ENCODE assay signal across 8 cellular contexts in the genomic region with DNA sequence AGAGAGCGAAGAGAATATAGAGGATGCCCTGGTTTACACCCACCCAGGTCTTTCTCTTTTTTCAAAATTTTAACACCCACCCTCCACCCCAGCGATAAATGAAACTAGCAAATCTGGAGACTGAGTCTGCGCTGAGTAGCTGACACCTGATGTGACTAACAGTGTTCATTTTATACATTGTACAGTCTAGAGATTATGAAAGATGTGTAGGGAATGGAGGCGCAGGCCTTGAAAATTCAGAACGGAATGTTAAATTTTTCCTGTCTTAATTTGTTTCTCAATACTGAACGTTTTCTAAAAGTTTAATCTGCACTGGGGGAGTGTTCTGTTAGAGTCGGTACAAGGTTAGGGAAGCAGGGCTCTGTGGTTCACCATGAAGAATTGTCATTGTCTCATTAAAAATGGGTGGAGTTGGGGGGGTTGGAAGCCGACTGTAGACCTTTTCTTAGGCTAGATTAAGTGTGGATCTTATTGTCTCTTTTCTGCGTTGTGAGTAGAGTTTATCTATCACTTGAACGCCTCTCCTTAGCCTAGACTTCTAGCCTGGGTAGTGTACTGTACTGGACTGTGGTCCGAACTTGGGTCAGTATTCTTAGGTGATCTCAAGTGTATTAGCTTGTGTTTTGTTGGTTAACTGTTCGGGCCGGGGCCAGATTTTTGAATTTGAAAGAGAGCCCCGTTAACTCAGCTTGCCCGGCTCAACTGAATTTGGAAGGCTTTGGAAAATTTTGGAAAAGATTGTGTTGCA. TPM values are rescaled to one million over a fixed set of nuclear protein-coding genes. Genes with fewer than 3 reads are reported as not detected.
A peak's percentile ranks its signal among the peaks of the same experiment; 100 is the strongest.
DNase-seq lines count a peak whose midpoint lies in the region; ATAC-seq and TF ChIP-seq lines count a peak whose summit lies in the region.

No MANE protein-coding gene starts in this region.

- TF ChIP-seq RAD21 in HCT116 (IDR thresholded peaks at IDR 0.05; ENCODE audit: low read depth): no peak

- H3K36me3 ChIP-seq in HCT116 (ENCODE audit: control insufficient read depth in 1 of 2, insufficient read depth in 2 of 2, low read length in 2 of 2): peaks cover 0 to 5% of the 10 kb centered on the region in 2 experiments; a peak in 1 of 4 replicates
- H3K36me3 ChIP-seq in fibroblast of lung (ENCODE audit: control insufficient read depth, insufficient read depth, low read length): peaks cover 2% of the 10 kb centered on the region

- H3K4me1 ChIP-seq in HCT116 (ENCODE audit: control insufficient read depth in 1 of 2, insufficient read depth in 2 of 2, low read length in 2 of 2): peaks cover 17 to 42% of the 10 kb centered on the region in 2 experiments; a peak in 3 of 4 replicates
- H3K4me1 ChIP-seq in fibroblast of lung (ENCODE audit: control insufficient read depth, extremely low read depth, insufficient read depth, low read length): peaks cover 5% of the 10 kb centered on the region

- intact Hi-C loops in HCT116 (cut with micrococcal nuclease): loop anchor here (5.0 kb wide), 1 partner anchor 357 kb away; no protein-coding TSS in a partner anchor

- no peaks in the 10 kb centered on the region for H3K9me2 ChIP-seq in HCT116 (ENCODE audit: insufficient read depth)

- TSS peak; percentile 59 for BruUV-seq in HCT116 (replicated peaks; lab: Mats Ljungman, UMichigan)

- H3K27ac ChIP-seq in HCT116 (ENCODE audit: low read depth, low read length) (no peak overlapping the region), fibroblast of lung (ENCODE audit: insufficient read depth, low read length) (peak overlapping the region; percentile 57)

- no peaks in the 10 kb centered on the region for H3K9me3 ChIP-seq in HCT116 (ENCODE audit: control insufficient read depth in 1 of 2, insufficient read depth in 1 of 2, low read depth in 1 of 2, low read length in 2 of 2)
- H3K9me3 ChIP-seq in fibroblast of lung (ENCODE audit: control insufficient read depth, insufficient read depth, low read depth, low read length): no peaks in the 10 kb centered on the region

- TF ChIP-seq CTCF in HCT116 (IDR thresholded peaks at IDR 0.05 in 2 of 3, conservative IDR thresholded peaks at IDR 0.05 in 1 of 3; ENCODE audit: borderline replicate concordance in 1 of 3, insufficient read depth in 1 of 3, low read depth in 2 of 3, low read length in 2 of 3) (no peak), fibroblast of lung (conservative IDR thresholded peaks at IDR 0.05 in 1 of 2, IDR thresholded peaks at IDR 0.05 in 1 of 2; ENCODE audit: low read depth in 1 of 2, low read length in 2 of 2) (no peak), retinal pigment epithelial cell (conservative IDR thresholded peaks at IDR 0.05; ENCODE audit: low read depth, low read length) (no peak)

- no peak for TF ChIP-seq POLR2A in HCT116 (IDR thresholded peaks at IDR 0.05; ENCODE audit: borderline replicate concordance, extremely low read depth, insufficient read depth, insufficient read length)

- H3K9ac ChIP-seq in HCT116 (ENCODE audit: low read length) (peak overlapping the region; percentile 73), fibroblast of lung (ENCODE audit: insufficient read depth, low read length) (peak overlapping the region; percentile 37)

- H3K27me3 ChIP-seq in HCT116 (ENCODE audit: insufficient read depth, low read length) (no peaks in the 10 kb centered on the region), fibroblast of lung (ENCODE audit: control insufficient read depth, insufficient read depth, low read length) (no peaks in the 10 kb centered on the region)

- H3K4me2 ChIP-seq in HCT116 (ENCODE audit: low read length): peak overlapping the region; percentile 82
- H3K4me2 ChIP-seq in fibroblast of lung (ENCODE audit: extremely low read depth, insufficient read depth, low read length): peak overlapping the region; percentile 53

- RAD21 ChIA-PET in HCT116 (lab: Charles Lee; ENCODE audit: low non-redundant PET in 1 of 2, low total read pairs in 2 of 2, uncharacterized antibody in 2 of 2, unreplicated experiment in 2 of 2): no interaction called here

- POLR2A ChIA-PET in HCT116 (lab: Charles Lee): no interaction called here

- peaks cover 62% of the 10 kb centered on the region for H3K79me2 ChIP-seq in HCT116 (ENCODE audit: insufficient read depth, low read length)
- H3K79me2 ChIP-seq in fibroblast of lung (ENCODE audit: control insufficient read depth, insufficient read depth, low read length): peaks cover 64% of the 10 kb centered on the region

- ATAC-seq in HCT116 (no peak), GM21515 (IDR thresholded peaks at IDR 0.05; ENCODE audit: unreplicated experiment) (no peak)

- CTCF ChIA-PET in HCT116 (lab: Charles Lee): no interaction called here

- H2AFZ ChIP-seq in HCT116 (ENCODE audit: low read depth, low read length, poor library complexity, severe bottlenecking): no peak overlapping the region
- no peak overlapping the region for H2AFZ ChIP-seq in fibroblast of lung (ENCODE audit: low read length)

- H4K20me1 ChIP-seq in HCT116 (ENCODE audit: insufficient read depth) (no peaks in the 10 kb centered on the region), fibroblast of lung (ENCODE audit: control insufficient read depth, extremely low read depth, insufficient read depth, low read length) (no peaks in the 10 kb centered on the region)

- DNase-seq in HCT116 (ENCODE audit: low read depth, low spot score): no peak
- peak; percentile 49 for DNase-seq in RKO (ENCODE audit: low spot score)
- peak in 1 of 2 donors; percentile 39 for DNase-seq in fibroblast of lung (ENCODE audit: low read depth in 2 of 2)
- no peak for DNase-seq in retinal pigment epithelial cell (ENCODE audit: low read depth)
- DNase-seq in SHP77 treated with DMSO at 0.1 percent for 48 hours (lab: John Stamatoyannopoulos, UW): no peak
- DNase-seq in NCI-H1092 treated with DMSO at 0.1 percent for 48 hours (lab: John Stamatoyannopoulos, UW): no peak
- no peak for DNase-seq in NCI-H510A treated with DMSO at 0.1 percent for 48 hours (lab: John Stamatoyannopoulos, UW)

- H3K4me3 ChIP-seq in HCT116 (replicated peaks in 1 of 2; ENCODE audit: low read depth in 1 of 2, low read length in 2 of 2) (peak overlapping the region; percentile 69 to 82), fibroblast of lung (replicated peaks in 1 of 4; ENCODE audit: control extremely low read depth in 1 of 4, insufficient read depth in 1 of 4, low read depth in 3 of 4, low read length in 4 of 4) (peak overlapping the region; percentile 63 to 98 (median 78)), retinal pigment epithelial cell (ENCODE audit: low read length) (peak overlapping the region; percentile 91)

TF ChIP-seq in HCT116, 20 proteins besides CTCF, POLR2A, EP300 and RAD21:
- TF ChIP-seq, protein P1, sequence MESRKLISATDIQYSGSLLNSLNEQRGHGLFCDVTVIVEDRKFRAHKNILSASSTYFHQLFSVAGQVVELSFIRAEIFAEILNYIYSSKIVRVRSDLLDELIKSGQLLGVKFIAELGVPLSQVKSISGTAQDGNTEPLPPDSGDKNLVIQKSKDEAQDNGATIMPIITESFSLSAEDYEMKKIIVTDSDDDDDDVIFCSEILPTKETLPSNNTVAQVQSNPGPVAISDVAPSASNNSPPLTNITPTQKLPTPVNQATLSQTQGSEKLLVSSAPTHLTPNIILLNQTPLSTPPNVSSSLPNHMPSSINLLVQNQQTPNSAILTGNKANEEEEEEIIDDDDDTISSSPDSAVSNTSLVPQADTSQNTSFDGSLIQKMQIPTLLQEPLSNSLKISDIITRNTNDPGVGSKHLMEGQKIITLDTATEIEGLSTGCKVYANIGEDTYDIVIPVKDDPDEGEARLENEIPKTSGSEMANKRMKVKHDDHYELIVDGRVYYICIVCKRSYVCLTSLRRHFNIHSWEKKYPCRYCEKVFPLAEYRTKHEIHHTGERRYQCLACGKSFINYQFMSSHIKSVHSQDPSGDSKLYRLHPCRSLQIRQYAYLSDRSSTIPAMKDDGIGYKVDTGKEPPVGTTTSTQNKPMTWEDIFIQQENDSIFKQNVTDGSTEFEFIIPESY (IDR thresholded peaks at IDR 0.05; ENCODE audit: extremely low read depth, insufficient replicate concordance, low read length): no peak

RNA-seq across cellular contexts. Expression of gene MAP4K4, which starts 1.9 kb away (rescaled TPM):
- total RNA-seq in HCT116 (2021; ENCODE audit: unreplicated experiment) (62.3 TPM), fibroblast of lung (164 and 210 TPM in 2 replicates)
- polyA plus RNA-seq in HCT116 (2012): 36.3 and 44.3 TPM in 2 replicates
- polyA plus RNA-seq in fibroblast of lung: 113 and 170 TPM in 2 replicates
- 135 and 190 TPM in 2 replicates for polyA plus RNA-seq in fibroblast of lung (2012)
- 104 and 141 TPM in 2 replicates for polyA minus RNA-seq in fibroblast of lung (ENCODE audit: low replicate concordance)
